In the genomic region with DNA sequence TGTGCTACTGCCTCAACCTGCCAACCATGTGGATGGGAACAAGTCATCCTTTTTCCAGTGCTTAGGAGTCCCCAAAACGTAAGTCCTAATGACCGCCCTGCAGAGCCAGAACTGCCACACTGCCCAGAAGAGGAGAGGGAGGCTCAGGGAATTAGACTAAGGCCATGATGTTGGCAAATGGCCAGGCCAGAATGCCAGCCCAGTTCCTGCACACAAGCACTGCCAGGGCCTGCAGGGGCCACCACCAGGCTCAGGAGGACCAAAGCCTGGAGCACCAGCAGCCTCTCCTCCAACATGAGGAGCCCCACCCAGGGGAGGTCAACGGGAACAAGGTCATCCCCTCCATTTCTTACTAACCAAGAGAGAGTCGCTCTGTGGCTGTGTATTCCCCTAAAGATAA, we compare ENCODE assay signal across 22 cellular contexts.
DNase-seq lines count a peak whose midpoint lies in the region; ATAC-seq and TF ChIP-seq lines count a peak whose summit lies in the region.
"Had no signal": no experiment of that assay in that cellular context is flagged by ENCODE, and none has a peak within 500 bp of the region (broad histone marks: within the 10 kb centered on the region; RNA-seq: fewer than 3 reads in every experiment).

No MANE protein-coding gene starts in this region.

- H3K4me3 Mint-ChIP-seq in activated CD8-positive, alpha-beta memory T cell treated with anti-CD3 and anti-CD28 coated beads, Interleukin-2, amount 10 ng/mL, durations not matched to agents 7 days and 5 days: no peak overlapping the region
- H3K4me3 Mint-ChIP-seq: CD4-positive, CD25-positive, alpha-beta regulatory T cell; T-cell had no signal

- no peaks in the 10 kb centered on the region for H3K9me3 ChIP-seq in left ventricle myocardium inferior (replicated peaks)
- H3K9me3 ChIP-seq in uterus: no peaks in the 10 kb centered on the region
- H3K9me3 ChIP-seq: BLaER1, SJCRH30 had no signal

- intact Hi-C loops in Right ventricle myocardium inferior (cut with DNase I): no loop called here
- intact Hi-C loops in left ventricle myocardium inferior (cut with micrococcal nuclease): no loop called here
- intact Hi-C loops in uterus (cut with DNase I; ENCODE audit: low total_unique reads): no loop called here

- TF ChIP-seq CTCF in left ventricle myocardium inferior (IDR thresholded peaks at IDR 0.05; ENCODE audit: borderline replicate concordance) (no peak), uterus (IDR thresholded peaks at IDR 0.05) (no peak)

- H3K4me3 ChIP-seq in left ventricle myocardium inferior (no peak overlapping the region), uterus (no peak overlapping the region)
- H3K4me3 ChIP-seq: BLaER1, SJCRH30 had no signal

- H3K4me1 Mint-ChIP-seq in activated CD8-positive, alpha-beta memory T cell treated with anti-CD3 and anti-CD28 coated beads, Interleukin-2, amount 10 ng/mL, durations not matched to agents 7 days and 5 days: no peaks in the 10 kb centered on the region
- H3K4me1 Mint-ChIP-seq: CD4-positive, CD25-positive, alpha-beta regulatory T cell; T-cell had no signal

- DNase-seq in Right ventricle myocardium inferior (ENCODE audit: missing footprints): peak; percentile 56
- DNase-seq in left ventricle myocardium inferior: no peak
- peak; percentile 7 for DNase-seq in NCI-H69 (lab: John Stamatoyannopoulos, UW)
- peak; percentile 22 for DNase-seq in myocyte (ENCODE audit: low read depth)
- no peak for DNase-seq in uterus
- DNase-seq in stimulated activated naive CD4-positive, alpha-beta T cell (lab: John Stamatoyannopoulos, UW): no peak
- DNase-seq in SIG-M5 (lab: John Stamatoyannopoulos, UW): no peak
- DNase-seq in activated CD8-positive, alpha-beta memory T cell treated with anti-CD3 and anti-CD28 coated beads, Interleukin-2, amount 10 ng/mL, durations not matched to agents 7 days and 5 days: no peak
- DNase-seq: CD4-positive, CD25-positive, alpha-beta regulatory T cell; DMS53; GF-D8; Kasumi-1; MV-4-11; NCI-H1105; NCI-H146; NCI-H1930; NCI-H2107; NCI-H446; NCI-H524 treated with DMSO at 0.1 percent for 48 hours; SJCRH30; T-cell had no signal

- H3K27ac Mint-ChIP-seq in activated CD8-positive, alpha-beta memory T cell treated with anti-CD3 and anti-CD28 coated beads, Interleukin-2, amount 10 ng/mL, durations not matched to agents 7 days and 5 days: no peak overlapping the region
- H3K27ac Mint-ChIP-seq: CD4-positive, CD25-positive, alpha-beta regulatory T cell; T-cell had no signal

- ATAC-seq in Right ventricle myocardium inferior: no peak
- no peak for ATAC-seq in activated CD8-positive, alpha-beta memory T cell treated with anti-CD3 and anti-CD28 coated beads, Interleukin-2, amount 10 ng/mL, durations not matched to agents 7 days and 5 days
- ATAC-seq: T-cell had no signal

- peaks cover 12% of the 10 kb centered on the region for H3K27me3 ChIP-seq in left ventricle myocardium inferior (ENCODE audit: low read depth)
- H3K27me3 ChIP-seq in uterus: no peaks in the 10 kb centered on the region
- H3K27me3 ChIP-seq: SJCRH30 had no signal

- peaks cover under 1% of the 10 kb centered on the region for H3K9me3 Mint-ChIP-seq in activated CD8-positive, alpha-beta memory T cell treated with anti-CD3 and anti-CD28 coated beads, Interleukin-2, amount 10 ng/mL, durations not matched to agents 7 days and 5 days (ENCODE audit: low read depth)

- no peaks in the 10 kb centered on the region for H3K27me3 Mint-ChIP-seq in activated CD8-positive, alpha-beta memory T cell treated with anti-CD3 and anti-CD28 coated beads, Interleukin-2, amount 10 ng/mL, durations not matched to agents 7 days and 5 days
- H3K27me3 Mint-ChIP-seq: CD4-positive, CD25-positive, alpha-beta regulatory T cell had no signal

- H3K27ac ChIP-seq in left ventricle myocardium inferior (replicated peaks) (no peak overlapping the region), uterus (peak overlapping the region; percentile 55 to 56)
- H3K27ac ChIP-seq: BLaER1, SJCRH30 had no signal

- no peaks in the 10 kb centered on the region for H3K36me3 Mint-ChIP-seq in activated CD8-positive, alpha-beta memory T cell treated with anti-CD3 and anti-CD28 coated beads, Interleukin-2, amount 10 ng/mL, durations not matched to agents 7 days and 5 days
- H3K36me3 Mint-ChIP-seq: T-cell had no signal

- H3K4me1 ChIP-seq in left ventricle myocardium inferior: no peaks in the 10 kb centered on the region
- H3K4me1 ChIP-seq in uterus: peaks cover 0 to 5% of the 10 kb centered on the region in 2 donors
- H3K4me1 ChIP-seq: SJCRH30 had no signal

- H3K36me3 ChIP-seq in left ventricle myocardium inferior: no peaks in the 10 kb centered on the region
- no peaks in the 10 kb centered on the region for H3K36me3 ChIP-seq in uterus
- H3K36me3 ChIP-seq: BLaER1, SJCRH30 had no signal

- CTCF ChIA-PET in activated CD8-positive, alpha-beta memory T cell treated with anti-CD3 and anti-CD28 coated beads, Interleukin-2, amount 10 ng/mL, durations not matched to agents 7 days and 5 days (lab: Charles Lee): no interaction called here

- no peak for TF ChIP-seq POLR2A in uterus (IDR thresholded peaks at IDR 0.05)

Comparison
In these comparisons a context has a peak if more than half of its experiments do, and no peak if none do; other contexts are left out.
1. DNase-seq: peak in Right ventricle myocardium inferior (single experiment), NCI-H69 (single experiment) and myocyte (single experiment); none in left ventricle myocardium inferior (single experiment), uterus (0 of 2), stimulated activated naive CD4-positive, alpha-beta T cell (0 of 6), SIG-M5 (single experiment) and activated CD8-positive, alpha-beta memory T cell treated with anti-CD3 and anti-CD28 coated beads, Interleukin-2, amount 10 ng/mL, durations not matched to agents 7 days and 5 days (single experiment).